ENCODE assay signal across 12 cellular contexts in genomic region chr3:46713898-46714552, GRCh38. TPM values are rescaled to one million over a fixed set of nuclear protein-coding genes. Genes with fewer than 3 reads are reported as not detected.
DNase-seq lines count a peak whose midpoint lies in the region; ATAC-seq and TF ChIP-seq lines count a peak whose summit lies in the region.
"Had no signal": no experiment of that assay in that cellular context is flagged by ENCODE, and none has a peak within 500 bp of the region (broad histone marks: within the 10 kb centered on the region; RNA-seq: fewer than 3 reads in every experiment).

No MANE protein-coding gene starts in this region.

- TF ChIP-seq CTCF in stomach (IDR thresholded peaks at IDR 0.05): no peak

- intact Hi-C loops in stomach (cut with DNase I; ENCODE audit: low total_unique reads): no loop called here

- no peak overlapping the region for H3K4me3 ChIP-seq in H7 (ENCODE audit: insufficient read depth, low read depth, low read length)
- H3K4me3 ChIP-seq in stomach: no peak overlapping the region

- H3K4me1 ChIP-seq in stomach: peaks cover 0 to 6% (median 0%) of the 10 kb centered on the region in 4 donors

- H3K27ac ChIP-seq in stomach: no peak overlapping the region

- TF ChIP-seq POLR2A in stomach (IDR thresholded peaks at IDR 0.05): no peak

- H3K36me3 ChIP-seq in H7 (replicated peaks; ENCODE audit: control insufficient read depth, insufficient read depth, low read length) (no peaks in the 10 kb centered on the region), stomach (no peaks in the 10 kb centered on the region)

- no peaks in the 10 kb centered on the region for H3K9me3 ChIP-seq in stomach

- peak; percentile 70 for DNase-seq in activated effector memory CD4-positive, alpha-beta T cell treated with anti-CD3 and anti-CD28 coated beads, Interleukin-2, amount 50 U/mL, for 16 hours
- DNase-seq in activated effector memory CD4-positive, alpha-beta T cell treated with Interleukin-2 at 50 U/mL for 16 hours: no peak
- DNase-seq in H7: peak; percentile 38
- peak; percentile 50 for DNase-seq in activated T-helper 9 cell treated with anti-CD3 and anti-CD28 coated beads, Interleukin-2, amount 50 U/mL, for 16 hours (ENCODE audit: low read depth)
- DNase-seq in stomach: peak; percentile 24
- DNase-seq in C1 segment of cervical spinal cord (lab: John Stamatoyannopoulos, UW): no peak
- no peak for DNase-seq in GDM1 (lab: John Stamatoyannopoulos, UW)
- DNase-seq: activated naive CD8-positive, alpha-beta T cell treated with anti-CD3 and anti-CD28 coated beads, Interleukin-2, amount 10 ng/mL, durations not matched to agents 7 days and 5 days; SW 1271 had no signal

- H3K27me3 ChIP-seq in H7 (ENCODE audit: control insufficient read depth, insufficient read depth, low read length) (no peaks in the 10 kb centered on the region), stomach (peaks cover 0 to 21% (median 14%) of the 10 kb centered on the region in 3 donors)

- 69 to 84% (median 82%) methylated on average over 12 to 22 of the region's 22 CpGs for WGBS in stomach, 5 donors

- no peak for TF ChIP-seq EP300 in stomach (IDR thresholded peaks at IDR 0.05)

- ATAC-seq in GM18498 (IDR thresholded peaks at IDR 0.05; ENCODE audit: unreplicated experiment): no peak
- ATAC-seq: stimulated activated naive CD8-positive, alpha-beta T cell treated with anti-CD3 and anti-CD28 coated beads, Interleukin-15, amount 100 ng/mL, for 72 hours had no signal

RNA-seq across cellular contexts. Expression of gene PRSS50, which starts 3.6 kb away (rescaled TPM):
- total RNA-seq in H7 (2014; rRNA removed; shearing (Covaris generic)): 0.07 and 0.92 TPM in 2 replicates
- total RNA-seq in stomach: under 1 TPM in 1 of 5 donors, not detected in 4; under 0.01 TPM
- under 1 TPM in 1 of 3 donors, not detected in 2; 0.10 TPM for polyA plus RNA-seq in stomach
- total RNA-seq: activated naive CD8-positive, alpha-beta T cell treated with anti-CD3 and anti-CD28 coated beads, Interleukin-2, amount 10 ng/mL, durations not matched to agents 7 days and 5 days had no signal
- polyA plus RNA-seq: CD14-positive monocyte had no signal

RNA-seq across cellular contexts. Expression of gene TMIE, which starts 12.8 kb away (rescaled TPM):
- 0.22 and 0.59 TPM in 2 replicates for total RNA-seq in H7 (2014; rRNA removed; shearing (Covaris generic))
- total RNA-seq in stomach: under 1 TPM in 1 of 5 donors, not detected in 4; 0.55 TPM
- 1 to 10 TPM in 1 of 3 donors, under 1 TPM in 1, not detected in 1; 0.46 to 1.0 TPM for polyA plus RNA-seq in stomach
- polyA plus RNA-seq: CD14-positive monocyte had no signal

RNA-seq across cellular contexts. Expression of gene ALS2CL, which starts 20.5 kb away (rescaled TPM):
- 4.9 and 10.1 TPM in 2 replicates for total RNA-seq in H7 (2014; rRNA removed; shearing (Covaris generic))
- total RNA-seq in stomach: 100 to 1,000 TPM in 1 of 5 donors, 10 to 100 TPM in 4; 10.8 to 107 (median 50.0) TPM
- 100 to 1,000 TPM in 1 of 3 donors, 1 to 10 TPM in 2; 5.3 to 103 (median 9.3) TPM for polyA plus RNA-seq in stomach

Comparison
In these comparisons a context has a peak if more than half of its experiments do, and no peak if none do; other contexts are left out.
1. DNase-seq: peak in activated effector memory CD4-positive, alpha-beta T cell treated with anti-CD3 and anti-CD28 coated beads, Interleukin-2, amount 50 U/mL, for 16 hours (single experiment), H7 (single experiment), activated T-helper 9 cell treated with anti-CD3 and anti-CD28 coated beads, Interleukin-2, amount 50 U/mL, for 16 hours (single experiment) and stomach (single experiment); none in activated effector memory CD4-positive, alpha-beta T cell treated with Interleukin-2 at 50 U/mL for 16 hours (single experiment), C1 segment of cervical spinal cord (0 of 14) and GDM1 (single experiment).